ENCODE assay signal across 8 cellular contexts in genomic region chr3:101381809-101382208, GRCh38.
DNase-seq lines count a peak whose midpoint lies in the region; ATAC-seq and TF ChIP-seq lines count a peak whose summit lies in the region.

No MANE protein-coding gene starts in this region.

- no peak overlapping the region for H2AFZ ChIP-seq in OCI-LY1 (ENCODE audit: low read length)

- no peaks in the 10 kb centered on the region for H3K79me2 ChIP-seq in OCI-LY1 (ENCODE audit: insufficient read depth, low read length)

- H3K4me2 ChIP-seq in OCI-LY1 (ENCODE audit: low read length): no peak overlapping the region

- H3K27ac Mint-ChIP-seq in endodermal cell: no peak overlapping the region
- no peak overlapping the region for H3K27ac Mint-ChIP-seq in neural crest cell (ENCODE audit: unreplicated experiment)

- intact Hi-C loops in posterior cingulate gyrus (cut with DNase I): no loop called here

- H3K36me3 Mint-ChIP-seq in endodermal cell (ENCODE audit: low read depth) (no peaks in the 10 kb centered on the region), neural crest cell (ENCODE audit: low read depth) (peaks cover 17% of the 10 kb centered on the region)

- peak; percentile 54 for TF ChIP-seq CTCF in OCI-LY1 (IDR thresholded peaks at IDR 0.05; ENCODE audit: low read length)
- TF ChIP-seq CTCF in endodermal cell (conservative IDR thresholded peaks at IDR 0.05): peak; percentile 79
- peak; percentile 71 for TF ChIP-seq CTCF in neural crest cell (conservative IDR thresholded peaks at IDR 0.05)

- H3K27ac ChIP-seq in OCI-LY1 (ENCODE audit: low read depth, low read length, poor library complexity, severe bottlenecking): no peak overlapping the region
- no peak overlapping the region for H3K27ac ChIP-seq in endodermal cell (ENCODE audit: low read depth, low read length)

- H3K27me3 Mint-ChIP-seq in endodermal cell (ENCODE audit: insufficient read depth) (no peaks in the 10 kb centered on the region), neural crest cell (ENCODE audit: low read depth) (no peaks in the 10 kb centered on the region)

- H3K9me3 ChIP-seq in OCI-LY1 (ENCODE audit: low read length) (0 out of 2 replicates have a peak, but pooled peaks cover 3% of the 10 kb centered on the region), endodermal cell (ENCODE audit: control insufficient read depth, low read length) (peaks cover 14% of the 10 kb centered on the region)

- no peak overlapping the region for H3K4me3 Mint-ChIP-seq in endodermal cell
- no peak overlapping the region for H3K4me3 Mint-ChIP-seq in neural crest cell

- peak; percentile 50 for DNase-seq in COLO829 (ENCODE audit: low spot score)
- peak; percentile 20 for DNase-seq in HS-5 (ENCODE audit: low read depth)
- no peak for DNase-seq in endodermal cell
- DNase-seq in neural crest cell (ENCODE audit: low read depth, low spot score): no peak
- no peak for DNase-seq in posterior cingulate gyrus
- no peak for DNase-seq in GF-D8 (lab: John Stamatoyannopoulos, UW)

- H3K9ac ChIP-seq in OCI-LY1 (ENCODE audit: low read length) (no peak overlapping the region), endodermal cell (ENCODE audit: extremely low read depth, low read length, poor library complexity, severe bottlenecking) (no peak overlapping the region)

- H4K20me1 ChIP-seq in OCI-LY1 (ENCODE audit: insufficient read depth, low read length): no peaks in the 10 kb centered on the region

- H3K9me3 Mint-ChIP-seq in endodermal cell (no peaks in the 10 kb centered on the region), neural crest cell (peaks cover 10% of the 10 kb centered on the region)

- H3K4me1 ChIP-seq in OCI-LY1 (ENCODE audit: insufficient read depth, low read length, severe bottlenecking) (peaks cover 4% of the 10 kb centered on the region), endodermal cell (ENCODE audit: control insufficient read depth, insufficient read depth, low read length) (no peaks in the 10 kb centered on the region)

- ATAC-seq in GM18867 (IDR thresholded peaks at IDR 0.05; ENCODE audit: unreplicated experiment): no peak

- no peaks in the 10 kb centered on the region for H3K9me2 ChIP-seq in OCI-LY1 (ENCODE audit: low read depth, low read length)

- no peaks in the 10 kb centered on the region for H3K27me3 ChIP-seq in OCI-LY1 (ENCODE audit: insufficient read depth, low read length)
- H3K27me3 ChIP-seq in endodermal cell (ENCODE audit: control insufficient read depth, insufficient read depth, low read length, poor library complexity, severe bottlenecking): no peaks in the 10 kb centered on the region

- H3K36me3 ChIP-seq in OCI-LY1 (ENCODE audit: insufficient read depth, low read length) (peaks cover 8% of the 10 kb centered on the region; the same call in 1 of the 2 replicates), endodermal cell (ENCODE audit: control insufficient read depth, insufficient read depth, low read length) (peaks cover 10% of the 10 kb centered on the region)

- H3F3A ChIP-seq in OCI-LY1 (ENCODE audit: insufficient read depth, low read length): 0 out of 2 replicates have a peak, but pooled peaks cover 5% of the 10 kb centered on the region

- H3K4me3 ChIP-seq in OCI-LY1 (ENCODE audit: low read depth, low read length, poor library complexity, severe bottlenecking) (no peak overlapping the region), endodermal cell (ENCODE audit: low read length) (no peak overlapping the region)

- H3K4me1 Mint-ChIP-seq in endodermal cell (peaks cover 9% of the 10 kb centered on the region), neural crest cell (no peaks in the 10 kb centered on the region)

Comparison
In these comparisons a context has a peak if more than half of its experiments do, and no peak if none do; other contexts are left out.
1. DNase-seq: peak in COLO829 (single experiment) and HS-5 (single experiment); none in endodermal cell (single experiment), neural crest cell (single experiment), posterior cingulate gyrus (0 of 10) and GF-D8 (single experiment).
2. Peak in every context shown above with its lines, with median percentiles within 50 percentile points of each other: CTCF ChIP-seq.